12 cellular contexts compared by ENCODE assay signal in the genomic region with DNA sequence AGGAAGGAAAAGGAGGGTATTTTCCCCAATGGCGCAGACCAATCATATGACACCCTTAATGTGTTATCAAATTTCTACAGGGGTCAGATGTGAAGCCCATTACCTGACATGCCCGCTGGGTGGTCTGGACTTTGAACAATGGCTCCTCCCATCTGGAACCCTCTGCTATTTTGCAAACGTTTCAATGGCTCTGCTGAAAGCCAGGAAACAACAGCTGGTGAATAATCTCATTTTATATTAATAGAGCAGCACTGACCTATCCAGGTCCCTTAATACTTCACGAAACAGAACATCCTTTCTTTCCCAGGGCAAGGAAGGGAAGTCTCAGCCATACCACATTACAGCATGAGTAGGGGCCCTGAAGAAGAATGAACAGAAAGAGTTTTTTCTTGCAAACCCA.
"Had no signal": no experiment of that assay in that cellular context is flagged by ENCODE, and none has a peak within 500 bp of the region (broad histone marks: within the 10 kb centered on the region; RNA-seq: fewer than 3 reads in every experiment).

No MANE protein-coding gene starts in this region.

- H3K36me3 ChIP-seq: ascending aorta, tibial artery had no signal

- H3K4me3 Mint-ChIP-seq: activated naive CD4-positive, alpha-beta T cell treated with anti-CD3 and anti-CD28 coated beads, Interleukin-2, amount 50 U/mL, for 24 hours; mesothelial cell of epicardium; T-helper 2 cell treated with Interferon-gamma antibody and Interleukin-4, amounts not matched to agents 5 μg/mL and 100 μg/mL, for 36 hours had no signal

- H3K4me1 ChIP-seq: ascending aorta, tibial artery had no signal

- H3K4me3 ChIP-seq: ascending aorta, lung, tibial artery had no signal

- H3K4me1 Mint-ChIP-seq: activated naive CD4-positive, alpha-beta T cell treated with anti-CD3 and anti-CD28 coated beads, Interleukin-2, amount 50 U/mL, for 24 hours had no signal

- H3K27ac Mint-ChIP-seq: activated naive CD4-positive, alpha-beta T cell treated with anti-CD3 and anti-CD28 coated beads, Interleukin-2, amount 50 U/mL, for 24 hours; mesothelial cell of epicardium; T-helper 2 cell treated with Interferon-gamma antibody and Interleukin-4, amounts not matched to agents 5 μg/mL and 100 μg/mL, for 36 hours had no signal

- H3K9me3 ChIP-seq: ascending aorta, tibial artery had no signal

- H3K9me3 Mint-ChIP-seq: activated naive CD4-positive, alpha-beta T cell treated with anti-CD3 and anti-CD28 coated beads, Interleukin-2, amount 50 U/mL, for 24 hours; mesothelial cell of epicardium; T-helper 2 cell treated with Interferon-gamma antibody and Interleukin-4, amounts not matched to agents 5 μg/mL and 100 μg/mL, for 36 hours had no signal

- H3K36me3 Mint-ChIP-seq: activated naive CD4-positive, alpha-beta T cell treated with anti-CD3 and anti-CD28 coated beads, Interleukin-2, amount 50 U/mL, for 24 hours; mesothelial cell of epicardium had no signal

- H3K27ac ChIP-seq: ascending aorta, tibial artery had no signal

- DNase-seq: activated CD4-positive, alpha-beta T cell treated with anti-CD3 and anti-CD28 coated beads, Interleukin-2, amount 50 U/mL, for 4 hours; activated gamma-delta T cell; effector CD4-positive, alpha-beta T cell; occipital lobe; stimulated activated naive CD4-positive, alpha-beta T cell; tibial artery had no signal

- FAIRE-seq: TTC549 had no signal

- H3K27me3 ChIP-seq: ascending aorta had no signal
